In the genomic region with DNA sequence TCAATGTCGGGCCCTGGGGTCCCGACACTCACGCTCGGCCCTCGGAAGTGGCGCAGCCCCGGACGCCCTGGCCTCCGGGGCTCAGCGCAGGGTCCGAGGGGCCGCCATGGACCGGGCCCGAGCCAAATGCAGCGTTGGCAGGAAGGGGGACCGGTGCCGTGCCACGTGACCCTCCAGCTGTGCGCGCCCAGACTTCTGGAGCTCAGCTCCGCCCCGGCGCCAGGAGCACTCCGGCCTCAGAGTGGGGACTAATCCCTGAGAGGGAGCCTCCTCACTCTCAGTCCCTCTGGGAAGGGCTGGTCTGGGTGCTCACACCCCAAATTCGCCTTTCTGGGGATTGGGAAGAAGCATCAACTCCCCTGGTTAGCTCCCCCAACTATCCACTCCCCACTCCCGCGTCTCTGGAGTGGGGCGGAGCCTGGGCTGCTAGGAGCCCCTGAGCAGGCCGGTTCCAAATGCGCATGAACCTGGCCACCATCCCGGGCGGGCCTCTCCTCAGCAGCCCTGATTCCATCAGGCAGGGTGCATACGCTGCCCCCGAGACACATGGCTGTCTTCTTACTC, we compare ENCODE assay signal across 8 cellular contexts. TPM values are rescaled to one million over a fixed set of nuclear protein-coding genes. Genes with fewer than 3 reads are reported as not detected.
DNase-seq lines count a peak whose midpoint lies in the region; ATAC-seq, FAIRE-seq and TF ChIP-seq lines count a peak whose summit lies in the region.

A gene with protein sequence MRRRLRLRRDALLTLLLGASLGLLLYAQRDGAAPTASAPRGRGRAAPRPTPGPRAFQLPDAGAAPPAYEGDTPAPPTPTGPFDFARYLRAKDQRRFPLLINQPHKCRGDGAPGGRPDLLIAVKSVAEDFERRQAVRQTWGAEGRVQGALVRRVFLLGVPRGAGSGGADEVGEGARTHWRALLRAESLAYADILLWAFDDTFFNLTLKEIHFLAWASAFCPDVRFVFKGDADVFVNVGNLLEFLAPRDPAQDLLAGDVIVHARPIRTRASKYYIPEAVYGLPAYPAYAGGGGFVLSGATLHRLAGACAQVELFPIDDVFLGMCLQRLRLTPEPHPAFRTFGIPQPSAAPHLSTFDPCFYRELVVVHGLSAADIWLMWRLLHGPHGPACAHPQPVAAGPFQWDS (minus strand): TSS at position 166 of the 564 bp plus-strand sequence. CDS start 513 bp downstream, outside the sequence.

- no peaks in the 10 kb centered on the region for H3K79me2 ChIP-seq in PC-9 (ENCODE audit: low read depth)

- no peaks in the 10 kb centered on the region for H3K9me3 ChIP-seq in PC-9 (ENCODE audit: insufficient read depth, low read depth)
- no peaks in the 10 kb centered on the region for H3K9me3 ChIP-seq in skeletal muscle tissue (ENCODE audit: control insufficient read depth in 3 of 3, low read length in 3 of 3)

- H3K27me3 Mint-ChIP-seq in immature natural killer cell (ENCODE audit: low read depth in 3 of 3): peaks cover 1 to 12% (median 10%) of the 10 kb centered on the region in 3 donors

- CTCF ChIA-PET in PC-9 (lab: Charles Lee): no interaction called here

- H3K36me3 ChIP-seq in PC-9 (ENCODE audit: low read depth) (no peaks in the 10 kb centered on the region), bronchial epithelial cell (ENCODE audit: control insufficient read depth, insufficient read depth, low read length) (peaks cover 4% of the 10 kb centered on the region), skeletal muscle tissue (ENCODE audit: control insufficient read depth in 3 of 3, insufficient read depth in 3 of 3, low read length in 3 of 3) (peaks cover 28 to 34% (median 30%) of the 10 kb centered on the region in 3 donors)

- intact Hi-C loops in PC-9 (cut with micrococcal nuclease; ENCODE audit: unreplicated experiment): loop anchor here (2.0 kb wide), 1 partner anchor 48 kb away; a partner anchor contains a TSS

- no peak for TF ChIP-seq CTCF in PC-9 (conservative IDR thresholded peaks at IDR 0.05)
- TF ChIP-seq CTCF in bronchial epithelial cell (IDR thresholded peaks at IDR 0.05; ENCODE audit: insufficient read depth, low read length, severe bottlenecking): no peak

- peaks cover 11 to 21% (median 16%) of the 10 kb centered on the region in 3 donors for H3K36me3 Mint-ChIP-seq in immature natural killer cell

- peak within 1 kb of the TSS; percentile 80 for H3K4me2 ChIP-seq in PC-9

- no peak within 1 kb of the TSS for H3K27ac ChIP-seq in PC-9
- H3K27ac ChIP-seq in skeletal muscle tissue (ENCODE audit: low read depth, low read length): peak within 1 kb of the TSS; percentile 68

- no peaks in the 10 kb centered on the region for H3K9me3 Mint-ChIP-seq in immature natural killer cell

- no peaks in the 10 kb centered on the region for H3K9me2 ChIP-seq in PC-9 (ENCODE audit: insufficient read depth)

- 0 out of 2 replicates have a peak, but pooled peaks cover 3% of the 10 kb centered on the region for H4K20me1 ChIP-seq in PC-9 (ENCODE audit: insufficient read depth)

- DNase-seq in activated CD8-positive, alpha-beta memory T cell treated with anti-CD3 and anti-CD28 coated beads for 24 hours: peak; percentile 72
- no peak for DNase-seq in activated CD8-positive, alpha-beta memory T cell treated with anti-CD3 and anti-CD28 coated beads, Interleukin-2, amount 50 U/mL, for 4 hours
- DNase-seq in PC-9: peak in 1 of 2 experiments; percentile 55
- DNase-seq in bronchial epithelial cell (ENCODE audit: low read depth): peak; percentile 38
- DNase-seq in immature natural killer cell: no peak
- no peak for DNase-seq in KG1 (lab: John Stamatoyannopoulos, UW)

- FAIRE-seq in bronchial epithelial cell (lab: Jason Lieb, UNC): no peak

- no TSS peak for BruUV-seq in PC-9 (replicated peaks; lab: Mats Ljungman, UMichigan)

- peak within 1 kb of the TSS; percentile 61 to 68 (median 64) for H3K9ac ChIP-seq in skeletal muscle tissue (ENCODE audit: low read depth in 1 of 3, low read length in 3 of 3)

- H3K4me3 ChIP-seq in PC-9 (peak within 1 kb of the TSS; percentile 57; the same call in 1 of the 2 replicates), bronchial epithelial cell (ENCODE audit: low read depth, low read length) (peak within 1 kb of the TSS; percentile 58), skeletal muscle tissue (ENCODE audit: low read length in 3 of 3) (peak within 1 kb of the TSS; percentile 65 to 74 (median 67))

- POLR2A ChIA-PET in PC-9 (lab: Charles Lee; ENCODE audit: unreplicated experiment): interaction anchor here (0.7 kb wide), 1 partner anchor 1075 kb away, joined by 5 read pairs; no protein-coding TSS in a partner anchor

- peaks cover 0 to 9% of the 10 kb centered on the region in 2 donors for H3K4me1 Mint-ChIP-seq in immature natural killer cell

- ATAC-seq in HG02610 (IDR thresholded peaks at IDR 0.05; ENCODE audit: unreplicated experiment): peak; percentile 53

- H3K27me3 ChIP-seq in PC-9 (ENCODE audit: insufficient read depth, low read depth): no peaks in the 10 kb centered on the region
- no peaks in the 10 kb centered on the region for H3K27me3 ChIP-seq in bronchial epithelial cell (ENCODE audit: control insufficient read depth, insufficient read depth, low read length)
- peaks cover 0 to 21% (median 20%) of the 10 kb centered on the region in 3 donors for H3K27me3 ChIP-seq in skeletal muscle tissue (ENCODE audit: control insufficient read depth in 3 of 3, insufficient read depth in 3 of 3, low read length in 3 of 3)

- H3K4me1 ChIP-seq in PC-9 (replicated peaks; ENCODE audit: insufficient read depth) (no peaks in the 10 kb centered on the region), skeletal muscle tissue (ENCODE audit: control insufficient read depth in 3 of 3, insufficient read depth in 3 of 3, low read length in 3 of 3) (peaks cover 9 to 15% (median 14%) of the 10 kb centered on the region in 3 donors)

- peak within 1 kb of the TSS; percentile 72 for H2AFZ ChIP-seq in PC-9

- H3K4me3 Mint-ChIP-seq in immature natural killer cell: peak within 1 kb of the TSS; percentile 21 to 59 (median 42)

- peaks cover 24% of the 10 kb centered on the region for H3F3A ChIP-seq in PC-9 (ENCODE audit: insufficient read depth, low read depth)

- H3K27ac Mint-ChIP-seq in immature natural killer cell: no peak within 1 kb of the TSS

RNA-seq across cellular contexts. Expression of the gene that starts here (rescaled TPM):
- total RNA-seq in PC-9 (2021) (4.0 and 4.2 TPM in 2 replicates), bronchial epithelial cell (8.7 and 11.4 TPM in 2 replicates), skeletal muscle tissue (7.8 TPM)
- under 1 TPM in 2 of 3 donors, not detected in 1; 0.13 to 0.18 TPM for polyA plus RNA-seq in immature natural killer cell

Comparison
In these comparisons a context has a peak if more than half of its experiments do, and no peak if none do; other contexts are left out.
1. DNase-seq: peak in activated CD8-positive, alpha-beta memory T cell treated with anti-CD3 and anti-CD28 coated beads for 24 hours (single experiment) and bronchial epithelial cell (single experiment); none in activated CD8-positive, alpha-beta memory T cell treated with anti-CD3 and anti-CD28 coated beads, Interleukin-2, amount 50 U/mL, for 4 hours (single experiment), immature natural killer cell (0 of 3) and KG1 (single experiment).
2. Peak in every context shown above with its lines, with median percentiles within 50 percentile points of each other: H3K4me3 ChIP-seq.